ENCODE assay signal across 7 cellular contexts in genomic region chr6:52580905-52581304, GRCh38.
"Had no signal": no experiment of that assay in that cellular context is flagged by ENCODE, and none has a peak within 500 bp of the region (broad histone marks: within the 10 kb centered on the region; RNA-seq: fewer than 3 reads in every experiment).

No MANE protein-coding gene starts in this region.

- H3K27ac Mint-ChIP-seq: H9 had no signal

- FAIRE-seq: H54 had no signal

- H3K27ac ChIP-seq: GM23248, HL-60 had no signal

- DNase-seq: GM23248, GOT3, H9, HCEC 1CT, KG1 had no signal

- H3K9me3 Mint-ChIP-seq: H9 had no signal

- H3K4me3 Mint-ChIP-seq: H9 had no signal

- H2AFZ ChIP-seq: GM23248 had no signal

- H3K9ac ChIP-seq: GM23248 had no signal

- H3K4me3 ChIP-seq: GM23248 had no signal
